ENCODE assay signal across 1 cellular context in the genomic region with DNA sequence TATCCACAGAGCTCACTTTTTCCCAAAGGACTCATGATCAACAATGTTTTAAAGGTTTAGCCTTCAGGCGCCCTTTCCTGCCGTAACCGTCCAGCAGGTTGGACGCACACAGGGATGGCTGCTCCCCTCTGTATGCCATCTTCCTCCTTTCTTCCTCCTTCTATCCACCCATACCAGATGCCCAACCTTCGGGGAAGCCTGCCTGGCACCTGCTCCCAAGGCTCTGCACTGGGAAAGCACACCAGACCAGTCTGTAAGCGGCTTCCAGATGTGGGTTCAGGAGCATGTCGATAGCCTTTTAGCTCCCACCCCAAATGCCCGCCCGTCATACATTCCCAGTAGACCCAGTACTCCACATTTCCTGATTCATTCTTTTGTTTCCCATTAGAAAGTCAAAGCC.
TF ChIP-seq lines count a peak whose summit lies in the region.

No MANE protein-coding gene starts in this region.

TF ChIP-seq in IMR-90, 13 proteins besides CTCF, POLR2A, EP300 and RAD21 (continued from another document):
- TF ChIP-seq FOS (IDR thresholded peaks at IDR 0.05; ENCODE audit: low read depth, low read length) = no peak
- no peak for TF ChIP-seq SMC3 (IDR thresholded peaks at IDR 0.05; ENCODE audit: low read depth, low read length)
- no peak for TF ChIP-seq CHD1 (IDR thresholded peaks at IDR 0.05; ENCODE audit: low read depth, low read length)
- TF ChIP-seq CEBPB (IDR thresholded peaks at IDR 0.05; ENCODE audit: low read depth, low read length) = no peak
- no peak for TF ChIP-seq MAZ (IDR thresholded peaks at IDR 0.05; ENCODE audit: borderline replicate concordance, low read depth, low read length)
